8 cellular contexts compared by ENCODE assay signal in the genomic region with DNA sequence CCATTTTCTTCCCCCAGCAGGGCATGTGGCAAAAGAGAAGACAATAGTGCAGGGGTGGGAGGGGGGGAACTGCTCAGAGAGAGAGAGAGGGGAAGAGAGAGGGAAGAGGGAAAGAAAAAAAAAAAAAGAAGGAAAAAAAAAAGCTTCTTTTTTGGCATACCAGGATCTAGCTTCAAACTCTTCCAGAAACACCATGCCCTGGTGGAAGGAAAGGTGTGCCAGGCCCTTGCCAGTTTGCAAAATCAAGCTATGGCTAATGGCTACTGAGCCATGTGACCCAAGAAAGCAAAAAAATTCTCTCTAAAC. TPM values are rescaled to one million over a fixed set of nuclear protein-coding genes. Genes with fewer than 3 reads are reported as not detected.
DNase-seq lines count a peak whose midpoint lies in the region; ATAC-seq and TF ChIP-seq lines count a peak whose summit lies in the region.

No MANE protein-coding gene starts in this region.

- H3K36me3 ChIP-seq in SK-N-SH (replicated peaks in 1 of 2; ENCODE audit: control insufficient read depth in 1 of 2, insufficient read depth in 2 of 2, low read length in 1 of 2) (peaks cover 2 to 9% of the 10 kb centered on the region in 2 experiments), sigmoid colon (no peaks in the 10 kb centered on the region)

- CTCF ChIA-PET in SK-N-SH (lab: Yijun Ruan, JAX), result interaction anchor here (1.0 to 13.1 kb wide), 5 partner anchors 9 to 205 kb away, joined by 3 to 99 read pairs (median 3); no protein-coding TSS in a partner anchor

- peaks cover 49% of the 10 kb centered on the region for H3F3A ChIP-seq in SK-N-SH (replicated peaks; ENCODE audit: insufficient read depth)

- POLR2A ChIA-PET in SK-N-SH (lab: Yijun Ruan, JAX), result interaction anchor here (0.5 to 1.4 kb wide), 7 partner anchors 13 to 146 kb away, joined by 3 to 7 read pairs (median 3); a partner anchor contains a TSS

- TF ChIP-seq RAD21 in SK-N-SH (IDR thresholded peaks at IDR 0.05; ENCODE audit: low read length), result no peak

- TF ChIP-seq CTCF in GM12875 (IDR thresholded peaks at IDR 0.05; ENCODE audit: borderline replicate concordance, insufficient read depth, low read depth, low read length) (no peak), SK-N-SH (IDR thresholded peaks at IDR 0.05) (no peak), fibroblast of mammary gland (conservative IDR thresholded peaks at IDR 0.05; ENCODE audit: control insufficient read depth, insufficient read depth, low read depth, low read length) (no peak), sigmoid colon (IDR thresholded peaks at IDR 0.05) (no peak)

- no peak overlapping the region for H2AFZ ChIP-seq in SK-N-SH (ENCODE audit: low read depth)

- peak overlapping the region; percentile 54 for H3K4me3 ChIP-seq in GM12875 (ENCODE audit: low read depth, low read length)
- peak overlapping the region; percentile 42 to 52 for H3K4me3 ChIP-seq in SK-N-SH (ENCODE audit: low read depth in 2 of 2, low read length in 1 of 2)
- peak overlapping the region; percentile 55 for H3K4me3 ChIP-seq in fibroblast of mammary gland (ENCODE audit: control insufficient read depth, low read depth, low read length)
- peak overlapping the region in 2 of 4 donors; percentile 17 to 24 for H3K4me3 ChIP-seq in sigmoid colon

- H3K9me3 ChIP-seq in SK-N-SH (no peaks in the 10 kb centered on the region), sigmoid colon (no peaks in the 10 kb centered on the region)

- TF ChIP-seq POLR2A in sigmoid colon (IDR thresholded peaks at IDR 0.05), result no peak
- TF ChIP-seq POLR2A in GM18505 (IDR thresholded peaks at IDR 0.05; ENCODE audit: borderline replicate concordance, extremely low read depth, insufficient read depth, insufficient read length), result no peak

- DNase-seq in SK-N-SH (no peak), fibroblast of mammary gland (ENCODE audit: low read depth) (no peak), sigmoid colon (no peak), cerebellar nuclear complex (lab: John Stamatoyannopoulos, UW) (no peak), SHP77 (lab: John Stamatoyannopoulos, UW) (no peak)
- no peak for DNase-seq in stimulated activated CD8-positive, alpha-beta memory T cell treated with anti-CD3 and anti-CD28 coated beads, Interleukin-4, amount 100 ng/mL, for 48 hours

- ATAC-seq in GM18505 (IDR thresholded peaks at IDR 0.05; ENCODE audit: unreplicated experiment), result no peak

- no peak for TF ChIP-seq EP300 in SK-N-SH (IDR thresholded peaks at IDR 0.05; ENCODE audit: borderline replicate concordance in 1 of 2, low read depth in 1 of 2, low read length in 1 of 2)
- TF ChIP-seq EP300 in sigmoid colon (IDR thresholded peaks at IDR 0.05), result no peak

- peak overlapping the region; percentile 89 for H3K9ac ChIP-seq in SK-N-SH

- H3K4me1 ChIP-seq in SK-N-SH (ENCODE audit: control insufficient read depth in 1 of 2, insufficient read depth in 2 of 2, low read depth in 1 of 2, low read length in 1 of 2), result peaks cover 77 to 90% of the 10 kb centered on the region in 2 experiments
- H3K4me1 ChIP-seq in sigmoid colon, result peaks cover 0 to 100% (median 100%) of the 10 kb centered on the region in 4 donors

- H3K9me2 ChIP-seq in SK-N-SH, result no peaks in the 10 kb centered on the region

- H3K79me2 ChIP-seq in SK-N-SH (ENCODE audit: insufficient read depth), result peaks cover 56% of the 10 kb centered on the region

- intact Hi-C loops in sigmoid colon (cut with DNase I), result no loop called here

- H3K4me2 ChIP-seq in SK-N-SH, result peak overlapping the region; percentile 79; the same call in 1 of the 2 replicates

- no peaks in the 10 kb centered on the region for H4K20me1 ChIP-seq in SK-N-SH (ENCODE audit: insufficient read depth)

- peak overlapping the region; percentile 97 to 100 for H3K27ac ChIP-seq in SK-N-SH (ENCODE audit: low read depth in 2 of 2, low read length in 1 of 2)
- H3K27ac ChIP-seq in sigmoid colon, result peak overlapping the region; percentile 99 to 100 (median 99)

- H3K27me3 ChIP-seq in SK-N-SH (ENCODE audit: insufficient read depth) (no peaks in the 10 kb centered on the region), sigmoid colon (no peaks in the 10 kb centered on the region)

TF ChIP-seq in SK-N-SH, 30 proteins besides CTCF, POLR2A, EP300 and RAD21:
- TF ChIP-seq, protein P1, sequence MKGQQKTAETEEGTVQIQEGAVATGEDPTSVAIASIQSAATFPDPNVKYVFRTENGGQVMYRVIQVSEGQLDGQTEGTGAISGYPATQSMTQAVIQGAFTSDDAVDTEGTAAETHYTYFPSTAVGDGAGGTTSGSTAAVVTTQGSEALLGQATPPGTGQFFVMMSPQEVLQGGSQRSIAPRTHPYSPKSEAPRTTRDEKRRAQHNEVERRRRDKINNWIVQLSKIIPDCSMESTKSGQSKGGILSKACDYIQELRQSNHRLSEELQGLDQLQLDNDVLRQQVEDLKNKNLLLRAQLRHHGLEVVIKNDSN (IDR thresholded peaks at IDR 0.05; ENCODE audit: borderline replicate concordance, low read depth), result 0 out of 2 replicates have a peak, but pooled peaks have one; percentile 9
- TF ChIP-seq SMC3 (IDR thresholded peaks at IDR 0.05; ENCODE audit: low read depth, low read length) (no peak), RFX5 (IDR thresholded peaks at IDR 0.05; ENCODE audit: low read length) (no peak), CHD2 (IDR thresholded peaks at IDR 0.05; ENCODE audit: low read length, partially characterized antibody) (no peak), FOSL2 (IDR thresholded peaks at IDR 0.05; ENCODE audit: borderline replicate concordance, low read depth) (no peak), TCF12 (IDR thresholded peaks at IDR 0.05) (no peak), TAF1 (IDR thresholded peaks at IDR 0.05; ENCODE audit: borderline replicate concordance, low read depth, low read length) (no peak), GABPA (IDR thresholded peaks at IDR 0.05; ENCODE audit: low read depth) (no peak)
- TF ChIP-seq, protein P2, sequence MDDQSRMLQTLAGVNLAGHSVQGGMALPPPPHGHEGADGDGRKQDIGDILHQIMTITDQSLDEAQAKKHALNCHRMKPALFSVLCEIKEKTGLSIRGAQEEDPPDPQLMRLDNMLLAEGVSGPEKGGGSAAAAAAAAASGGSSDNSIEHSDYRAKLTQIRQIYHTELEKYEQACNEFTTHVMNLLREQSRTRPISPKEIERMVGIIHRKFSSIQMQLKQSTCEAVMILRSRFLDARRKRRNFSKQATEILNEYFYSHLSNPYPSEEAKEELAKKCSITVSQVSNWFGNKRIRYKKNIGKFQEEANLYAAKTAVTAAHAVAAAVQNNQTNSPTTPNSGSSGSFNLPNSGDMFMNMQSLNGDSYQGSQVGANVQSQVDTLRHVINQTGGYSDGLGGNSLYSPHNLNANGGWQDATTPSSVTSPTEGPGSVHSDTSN (IDR thresholded peaks at IDR 0.05), result no peak

RNA-seq across cellular contexts. Expression of a gene that starts 0.3 kb away (rescaled TPM):
- polyA plus RNA-seq in SK-N-SH (2012; rRNA removed) (20.6 and 25.3 TPM in 2 replicates), sigmoid colon (10 to 100 TPM in 2 of 3 donors, 1 to 10 TPM in 1; 7.8 to 23.2 (median 11.3) TPM)
- polyA plus RNA-seq in SK-N-SH (2012; cell fraction: cytosol; rRNA removed), result 19.5 and 20.5 TPM in 2 replicates
- 54.6 and 62.7 TPM in 2 replicates for polyA plus RNA-seq in SK-N-SH (2012; cell fraction: nucleus; rRNA removed)
- 10 to 100 TPM; 24.8 to 46.0 (median 29.3) TPM for total RNA-seq in sigmoid colon
